ENCODE assay signal across 2 cellular contexts in genomic region chr15:77762747-77763146, GRCh38.
A peak's percentile ranks its signal among the peaks of the same experiment; 100 is the strongest.
TF ChIP-seq lines count a peak whose summit lies in the region.

No MANE protein-coding gene starts in this region.

TF ChIP-seq in WTC11, 78 proteins besides CTCF, POLR2A, EP300 and RAD21 (continued from another document):
- TF ChIP-seq OVOL2 (CRISPR knock-in tag; IDR thresholded peaks at IDR 0.05; ENCODE audit: borderline replicate concordance): no peak
- no peak for TF ChIP-seq ETV6 (CRISPR knock-in tag; IDR thresholded peaks at IDR 0.05)
- TF ChIP-seq ESRRA (CRISPR knock-in tag; IDR thresholded peaks at IDR 0.05; ENCODE audit: borderline replicate concordance): no peak
- no peak for TF ChIP-seq AR (CRISPR knock-in tag; IDR thresholded peaks at IDR 0.05)
- no peak for TF ChIP-seq RELA (CRISPR knock-in tag; IDR thresholded peaks at IDR 0.05; ENCODE audit: borderline replicate concordance)
- TF ChIP-seq FOXP1 (CRISPR knock-in tag; IDR thresholded peaks at IDR 0.05; ENCODE audit: borderline replicate concordance): no peak

TF ChIP-seq in K562, 482 proteins besides CTCF, POLR2A, EP300 and RAD21 (continued from another document):
- TF ChIP-seq ZKSCAN1 (IDR thresholded peaks at IDR 0.05; ENCODE audit: low read depth, low read length) (peak; percentile 91), PYGO2 (tag; IDR thresholded peaks at IDR 0.05) (no peak), ZFP36 (IDR thresholded peaks at IDR 0.05; ENCODE audit: low read depth, low read length, partially characterized antibody) (peak; percentile 34), ETV1 (tag; conservative IDR thresholded peaks at IDR 0.05; ENCODE audit: low read depth) (no peak), NEUROD1 (IDR thresholded peaks at IDR 0.05; ENCODE audit: borderline replicate concordance, low read depth, low read length, partially characterized antibody) (no peak), POLR2G (IDR thresholded peaks at IDR 0.05; ENCODE audit: low read depth, low read length) (no peak), BCLAF1 (IDR thresholded peaks at IDR 0.05; ENCODE audit: borderline replicate concordance in 1 of 2, control insufficient read depth in 1 of 2, low read depth in 2 of 2, low read length in 1 of 2) (no peak), MEF2A (IDR thresholded peaks at IDR 0.05; ENCODE audit: control insufficient read depth, low read depth, low read length) (no peak), NFATC3 (IDR thresholded peaks at IDR 0.05) (no peak), POLR2AphosphoS2 (IDR thresholded peaks at IDR 0.05; ENCODE audit: low read length) (no peak), PTTG1 (tag; IDR thresholded peaks at IDR 0.05; ENCODE audit: low read depth) (no peak), MITF (IDR thresholded peaks at IDR 0.05) (no peak), PCBP1 (IDR thresholded peaks at IDR 0.05; ENCODE audit: low read depth, low read length, poor library complexity, severe bottlenecking) (no peak), HMG20B (CRISPR knock-in tag; IDR thresholded peaks at IDR 0.05) (no peak), DIDO1 (tag; IDR thresholded peaks at IDR 0.05; ENCODE audit: low read depth) (no peak), HMGXB4 (CRISPR knock-in tag; IDR thresholded peaks at IDR 0.05) (no peak), ELK3 (CRISPR knock-in tag; IDR thresholded peaks at IDR 0.05) (no peak)
